8 cellular contexts compared by ENCODE assay signal in the genomic region with DNA sequence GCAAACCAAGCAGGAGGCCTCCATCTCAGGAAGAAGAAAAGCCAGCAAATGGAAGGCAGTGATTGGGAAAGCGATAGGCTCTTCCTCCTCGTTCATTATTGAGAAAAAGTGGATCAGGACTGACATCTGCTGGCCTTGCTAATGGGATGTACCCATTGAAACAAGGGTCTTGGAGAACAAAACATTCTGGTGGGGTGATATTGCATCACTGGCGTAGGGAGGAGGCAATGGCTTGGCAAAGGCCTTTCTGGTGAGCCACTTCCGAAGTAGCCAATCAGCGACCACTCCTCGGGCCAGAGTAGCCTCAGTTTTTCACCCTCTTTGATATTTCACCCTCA.
DNase-seq lines count a peak whose midpoint lies in the region; ATAC-seq and TF ChIP-seq lines count a peak whose summit lies in the region.

No MANE protein-coding gene starts in this region.

- H3K36me3 ChIP-seq in RWPE2 (ENCODE audit: low read depth) = no peaks in the 10 kb centered on the region
- no peaks in the 10 kb centered on the region for H3K36me3 ChIP-seq in fibroblast of lung (ENCODE audit: control insufficient read depth, insufficient read depth, low read length)

- H3K27me3 ChIP-seq in RWPE2 (ENCODE audit: insufficient read depth, poor library complexity, severe bottlenecking) = no peaks in the 10 kb centered on the region
- H3K27me3 ChIP-seq in fibroblast of lung (ENCODE audit: control insufficient read depth, insufficient read depth, low read length) = peaks cover 3% of the 10 kb centered on the region

- H3K9me3 ChIP-seq in RWPE2 (ENCODE audit: severe bottlenecking) (no peaks in the 10 kb centered on the region), fibroblast of lung (ENCODE audit: control insufficient read depth, insufficient read depth, low read depth, low read length) (no peaks in the 10 kb centered on the region)

- no peak overlapping the region for H3K4me3 ChIP-seq in RWPE2 (ENCODE audit: severe bottlenecking)
- peak overlapping the region in 2 of 4 experiments; percentile 17 to 31 for H3K4me3 ChIP-seq in fibroblast of lung (replicated peaks in 1 of 4; ENCODE audit: control extremely low read depth in 1 of 4, insufficient read depth in 1 of 4, low read depth in 3 of 4, low read length in 4 of 4)

- H3K4me2 ChIP-seq in fibroblast of lung (ENCODE audit: extremely low read depth, insufficient read depth, low read length) = peak overlapping the region; percentile 34

- H3K4me1 ChIP-seq in RWPE2 (ENCODE audit: insufficient read depth, poor library complexity, severe bottlenecking) = peaks cover 4% of the 10 kb centered on the region
- H3K4me1 ChIP-seq in fibroblast of lung (ENCODE audit: control insufficient read depth, extremely low read depth, insufficient read depth, low read length) = no peaks in the 10 kb centered on the region

- ATAC-seq in RWPE2 (ENCODE audit: low read depth) (peak; percentile 88), GM21723 (IDR thresholded peaks at IDR 0.05; ENCODE audit: unreplicated experiment) (no peak), HG03025 (IDR thresholded peaks at IDR 0.05; ENCODE audit: low FRiP score, unreplicated experiment) (no peak)

- no peaks in the 10 kb centered on the region for H3K79me2 ChIP-seq in fibroblast of lung (ENCODE audit: control insufficient read depth, insufficient read depth, low read length)

- TF ChIP-seq CTCF in RWPE2 (IDR thresholded peaks at IDR 0.05; ENCODE audit: poor library complexity, severe bottlenecking) (peak; percentile 77), fibroblast of lung (conservative IDR thresholded peaks at IDR 0.05 in 1 of 2, IDR thresholded peaks at IDR 0.05 in 1 of 2; ENCODE audit: low read depth in 1 of 2, low read length in 2 of 2) (peak; percentile 61 to 67)

- no peak overlapping the region for H3K9ac ChIP-seq in fibroblast of lung (ENCODE audit: insufficient read depth, low read length)

- peak; percentile 89 for DNase-seq in HT1080 (ENCODE audit: low read depth)
- no peak for DNase-seq in RWPE2 (ENCODE audit: low spot score)
- peak; percentile 86 to 94 for DNase-seq in fibroblast of lung (ENCODE audit: low read depth in 2 of 2)
- peak in 50 of 56 donors; percentile 7 to 84 (median 54) for DNase-seq in nucleus accumbens (lab: John Stamatoyannopoulos, UW)
- DNase-seq in stimulated activated CD4-positive, alpha-beta T cell treated with anti-CD3 and anti-CD28 coated beads, Interleukin-2, amount 100 ng/mL, for 48 hours = no peak
- DNase-seq in activated CD4-positive, alpha-beta T cell treated with anti-CD3 and anti-CD28 coated beads, Interleukin-2, amount 50 U/mL, for 4 hours = no peak

- no peaks in the 10 kb centered on the region for H4K20me1 ChIP-seq in fibroblast of lung (ENCODE audit: control insufficient read depth, extremely low read depth, insufficient read depth, low read length)

- H2AFZ ChIP-seq in fibroblast of lung (ENCODE audit: low read length) = no peak overlapping the region

- no peak overlapping the region for H3K27ac ChIP-seq in RWPE2 (ENCODE audit: poor library complexity, severe bottlenecking)
- H3K27ac ChIP-seq in fibroblast of lung (ENCODE audit: insufficient read depth, low read length) = no peak overlapping the region

Comparison
In these comparisons a context has a peak if more than half of its experiments do, and no peak if none do; other contexts are left out.
1. DNase-seq: peak in HT1080 (single experiment), fibroblast of lung (2 of 2) and nucleus accumbens (50 of 56); none in RWPE2 (single experiment), stimulated activated CD4-positive, alpha-beta T cell treated with anti-CD3 and anti-CD28 coated beads, Interleukin-2, amount 100 ng/mL, for 48 hours (0 of 2) and activated CD4-positive, alpha-beta T cell treated with anti-CD3 and anti-CD28 coated beads, Interleukin-2, amount 50 U/mL, for 4 hours (0 of 2).